8 cellular contexts compared by ENCODE assay signal in genomic region chr2:48419884-48420511, GRCh38. TPM values are rescaled to one million over a fixed set of nuclear protein-coding genes. Genes with fewer than 3 reads are reported as not detected.
DNase-seq lines count a peak whose midpoint lies in the region; ATAC-seq and TF ChIP-seq lines count a peak whose summit lies in the region.

No MANE protein-coding gene starts in this region.

- no peak overlapping the region for H3K9ac ChIP-seq in SK-N-MC (ENCODE audit: insufficient read length)

- in situ Hi-C loops in G401 (cut with HindIII; ENCODE audit: low sequenced_read_pairs) = no loop called here

- no peaks in the 10 kb centered on the region for H4K20me1 ChIP-seq in osteoblast (ENCODE audit: insufficient read depth, low read length)

- no peaks in the 10 kb centered on the region for H3K27me3 ChIP-seq in osteoblast (ENCODE audit: insufficient read depth, low read length)

- H3K79me2 ChIP-seq in osteoblast (ENCODE audit: insufficient read depth, low read length) = no peaks in the 10 kb centered on the region

- H3K9me3 ChIP-seq in SK-N-MC (ENCODE audit: low read depth, low read length) = no peaks in the 10 kb centered on the region
- H3K9me3 ChIP-seq in osteoblast (ENCODE audit: low read depth, low read length) = no peaks in the 10 kb centered on the region

- H3K36me3 ChIP-seq in SK-N-MC (ENCODE audit: insufficient read depth, low read length) (no peaks in the 10 kb centered on the region), osteoblast (ENCODE audit: insufficient read depth, low read length) (no peaks in the 10 kb centered on the region)

- peak overlapping the region; percentile 54 for H3K4me2 ChIP-seq in osteoblast (ENCODE audit: insufficient read depth, low read length)

- H3K4me1 ChIP-seq in osteoblast (ENCODE audit: insufficient read depth, low read length) = peaks cover 10% of the 10 kb centered on the region

- H2AFZ ChIP-seq in osteoblast (ENCODE audit: low read length) = peak overlapping the region; percentile 0

- H3K27ac ChIP-seq in SK-N-MC (no peak overlapping the region), osteoblast (ENCODE audit: low read depth, low read length) (peak overlapping the region; percentile 26)

- ATAC-seq in esophagus mucosa (peak; percentile 4), GM21717 (IDR thresholded peaks at IDR 0.05; ENCODE audit: unreplicated experiment) (no peak), HG03469 (IDR thresholded peaks at IDR 0.05; ENCODE audit: unreplicated experiment) (no peak)

- peak overlapping the region; percentile 44; the same call in 1 of the 2 replicates for H3K4me3 ChIP-seq in SK-N-MC
- no peak overlapping the region for H3K4me3 ChIP-seq in osteoblast (ENCODE audit: insufficient read depth, low read length)

- no peak for TF ChIP-seq CTCF in osteoblast (IDR thresholded peaks at IDR 0.05; ENCODE audit: extremely low read depth, low read depth, low read length)

- DNase-seq in G401 (ENCODE audit: low spot score) = peak; percentile 80
- no peak for DNase-seq in SK-N-MC (ENCODE audit: low read depth, low spot score)
- no peak for DNase-seq in osteoblast (ENCODE audit: insufficient read length, low spot score, missing footprints)
- no peak for DNase-seq in stimulated activated CD4-positive, alpha-beta T cell treated with anti-CD3 and anti-CD28 coated beads, Interleukin-12 subunit alpha, Interleukin-12 subunit beta, amount 100 ng/mL, for 4 hours
- DNase-seq in activated gamma-delta T cell (lab: John Stamatoyannopoulos, UW) = no peak

RNA-seq across cellular contexts. Expression of gene PPP1R21, which starts 20.6 kb away (rescaled TPM):
- 12.9 and 31.0 TPM in 2 replicates for total RNA-seq in G401 (2014; rRNA removed; shearing (Covaris generic))
- total RNA-seq in esophagus mucosa = 22.2 TPM
- 14.5 and 19.2 TPM in 2 replicates for total RNA-seq in osteoblast
